ENCODE assay signal across 20 cellular contexts in the genomic region with DNA sequence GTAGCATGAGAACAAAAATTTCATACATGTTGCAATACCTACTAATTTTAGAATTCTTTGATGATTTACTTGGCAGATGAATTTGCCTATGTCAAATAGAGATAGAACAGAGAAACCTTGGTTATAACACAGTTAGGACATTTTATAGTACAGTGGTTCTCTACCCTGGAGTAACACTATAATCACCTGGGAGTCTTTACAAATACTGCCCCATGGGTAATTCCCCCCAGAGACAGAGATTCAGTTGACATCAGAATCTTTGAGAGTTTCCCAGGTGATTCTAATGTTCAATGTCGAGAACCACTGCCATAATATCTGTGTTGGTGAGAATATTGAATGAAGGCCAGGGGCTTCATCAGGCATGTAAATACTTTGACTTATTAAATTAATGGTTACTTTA.
DNase-seq lines count a peak whose midpoint lies in the region; ATAC-seq lines count a peak whose summit lies in the region.
"Had no signal": no experiment of that assay in that cellular context is flagged by ENCODE, and none has a peak within 500 bp of the region (broad histone marks: within the 10 kb centered on the region; RNA-seq: fewer than 3 reads in every experiment).

No MANE protein-coding gene starts in this region.

- peak; percentile 30 for ATAC-seq in HG02610 (IDR thresholded peaks at IDR 0.05; ENCODE audit: unreplicated experiment)
- ATAC-seq in HG03135 (IDR thresholded peaks at IDR 0.05; ENCODE audit: unreplicated experiment), result no peak
- ATAC-seq in HG03442 (IDR thresholded peaks at IDR 0.05; ENCODE audit: unreplicated experiment), result no peak
- ATAC-seq: A549, GM23338, HCT116 had no signal

- H2AFZ ChIP-seq in Karpas-422 (ENCODE audit: low read length), result no peak overlapping the region
- H2AFZ ChIP-seq: GM23338 had no signal

- no peak overlapping the region for H3K4me2 ChIP-seq in Karpas-422 (ENCODE audit: low read depth, low read length, poor library complexity, severe bottlenecking)
- H3K4me2 ChIP-seq: A549; BLaER1 treated with 17β-estradiol and CSF1 and Interleukin-3, amounts not matched to agents 10 nM and 100 nM; GM23338 had no signal

- H3K9me2 ChIP-seq in Karpas-422 (replicated peaks; ENCODE audit: insufficient read depth, low read length), result no peaks in the 10 kb centered on the region

- peaks cover 8% of the 10 kb centered on the region for H3K4me1 ChIP-seq in Karpas-422 (ENCODE audit: low read length)
- H3K4me1 ChIP-seq: A549; BE2C; BLaER1 treated with 17β-estradiol and CSF1 and Interleukin-3, amounts not matched to agents 10 nM and 100 nM had no signal

- no peaks in the 10 kb centered on the region for H4K20me1 ChIP-seq in Karpas-422 (ENCODE audit: insufficient read depth, low read depth, low read length)
- H4K20me1 ChIP-seq: BLaER1 treated with 17β-estradiol and CSF1 and Interleukin-3, amounts not matched to agents 10 nM and 100 nM had no signal

- no peak overlapping the region for H3K9ac ChIP-seq in Karpas-422 (ENCODE audit: low read length)
- H3K9ac ChIP-seq: BLaER1 treated with 17β-estradiol and CSF1 and Interleukin-3, amounts not matched to agents 10 nM and 100 nM had no signal

- H3K4me3 ChIP-seq in Karpas-422 (ENCODE audit: low read length), result no peak overlapping the region
- H3K4me3 ChIP-seq: A549; BLaER1 treated with 17β-estradiol and CSF1 and Interleukin-3, amounts not matched to agents 10 nM and 100 nM; GM23338 had no signal

- no peak overlapping the region for H3K27ac ChIP-seq in Karpas-422 (ENCODE audit: low read length)
- H3K27ac ChIP-seq: A549; BLaER1 treated with 17β-estradiol and CSF1 and Interleukin-3, amounts not matched to agents 10 nM and 100 nM had no signal

- no peaks in the 10 kb centered on the region for H3K79me2 ChIP-seq in Karpas-422 (ENCODE audit: low read length)

- DNase-seq in NOMO-1 (lab: John Stamatoyannopoulos, UW; ENCODE audit: unreplicated experiment in 2 of 2), result peak; percentile 2 to 43
- no peak for DNase-seq in NOMO-1 treated with dmso at 0.1 percent for 144 hours (lab: John Stamatoyannopoulos, UW; ENCODE audit: unreplicated experiment)
- DNase-seq in Karpas-422, result peak; percentile 47
- no peak for DNase-seq in amygdala (lab: John Stamatoyannopoulos, UW)
- DNase-seq: 8988T; ACHN; BE2C; Calu3; CD4-positive, alpha-beta T cell; CD8-positive, alpha-beta memory T cell; COR-L47; DND-41; H9 had no signal

- no peaks in the 10 kb centered on the region for H3K36me3 ChIP-seq in Karpas-422 (ENCODE audit: insufficient read depth, low read length)
- H3K36me3 ChIP-seq: BE2C; BLaER1 treated with 17β-estradiol and CSF1 and Interleukin-3, amounts not matched to agents 10 nM and 100 nM had no signal

- no peaks in the 10 kb centered on the region for H3K27me3 ChIP-seq in Karpas-422 (ENCODE audit: low read length)
- H3K27me3 ChIP-seq: BE2C; BLaER1 treated with 17β-estradiol and CSF1 and Interleukin-3, amounts not matched to agents 10 nM and 100 nM had no signal

- H3K9me3 ChIP-seq in Karpas-422 (ENCODE audit: low read length), result no peaks in the 10 kb centered on the region
- H3K9me3 ChIP-seq: A549; BE2C; BLaER1 treated with 17β-estradiol and CSF1 and Interleukin-3, amounts not matched to agents 10 nM and 100 nM had no signal

Comparison
In these comparisons a context has a peak if more than half of its experiments do, and no peak if none do; other contexts are left out.
1. DNase-seq: peak in NOMO-1 (2 of 2) and Karpas-422 (single experiment); none in NOMO-1 treated with dmso at 0.1 percent for 144 hours (single experiment) and amygdala (0 of 56).